In genomic region chr5:124742521-124742920, GRCh38 we compare ENCODE assay signal across 11 cellular contexts. TPM values are rescaled to one million over a fixed set of nuclear protein-coding genes. Genes with fewer than 3 reads are reported as not detected.
A peak's percentile ranks its signal among the peaks of the same experiment; 100 is the strongest.
DNase-seq lines count a peak whose midpoint lies in the region; ATAC-seq and TF ChIP-seq lines count a peak whose summit lies in the region.
"Had no signal": no experiment of that assay in that cellular context is flagged by ENCODE, and none has a peak within 500 bp of the region (broad histone marks: within the 10 kb centered on the region; RNA-seq: fewer than 3 reads in every experiment).

No MANE protein-coding gene starts in this region.

- WGBS in gastroesophageal sphincter (ENCODE audit: low coverage in 1 of 2), 2 donors, result 58 to 59% methylated on average over 4 of the region's 4 CpGs
- 33 to 71% methylated on average over 4 of the region's 4 CpGs for WGBS in sigmoid colon, 2 donors

- H3K27ac ChIP-seq in angular gyrus (ENCODE audit: low read depth, low read length), result peak overlapping the region; percentile 59
- H3K27ac ChIP-seq in gastroesophageal sphincter, result peak overlapping the region; percentile 67 to 92 (median 90)
- H3K27ac ChIP-seq in sigmoid colon, result peak overlapping the region; percentile 92 to 93 (median 93)

- no peak for TF ChIP-seq CTCF in gastroesophageal sphincter (IDR thresholded peaks at IDR 0.05)
- TF ChIP-seq CTCF in sigmoid colon (IDR thresholded peaks at IDR 0.05), result no peak

- peak overlapping the region; percentile 88 for H3K4me3 ChIP-seq in GM08714 (ENCODE audit: low read length)
- H3K4me3 ChIP-seq in gastroesophageal sphincter, result peak overlapping the region; percentile 63
- peak overlapping the region; percentile 64 to 70 (median 68) for H3K4me3 ChIP-seq in sigmoid colon

- intact Hi-C loops in sigmoid colon (cut with DNase I), result loop anchor here (5.0 to 10.0 kb wide), 6 partner anchors 45 to 1048 kb away; no protein-coding TSS in a partner anchor

- H3K9me3 ChIP-seq in gastroesophageal sphincter (no peaks in the 10 kb centered on the region), sigmoid colon (no peaks in the 10 kb centered on the region)

- DNase-seq in sigmoid colon (no peak), NCI-H526 (lab: John Stamatoyannopoulos, UW) (no peak)
- DNase-seq: activated CD8-positive, alpha-beta memory T cell treated with anti-CD3 and anti-CD28 coated beads, Interleukin-2, amount 50 U/mL, for 48 hours; CD8-positive, alpha-beta memory T cell; effector CD4-positive, alpha-beta T cell had no signal

- H3K36me3 ChIP-seq in gastroesophageal sphincter (no peaks in the 10 kb centered on the region), sigmoid colon (no peaks in the 10 kb centered on the region)

- ATAC-seq in gastroesophageal sphincter (no peak), GM21515 (IDR thresholded peaks at IDR 0.05; ENCODE audit: unreplicated experiment) (no peak), GM21360 (IDR thresholded peaks at IDR 0.05; ENCODE audit: unreplicated experiment) (no peak), GM19397 (IDR thresholded peaks at IDR 0.05; ENCODE audit: unreplicated experiment) (no peak)

- no peak for TF ChIP-seq POLR2A in gastroesophageal sphincter (IDR thresholded peaks at IDR 0.05)
- no peak for TF ChIP-seq POLR2A in sigmoid colon (IDR thresholded peaks at IDR 0.05)

- H3K4me1 ChIP-seq in gastroesophageal sphincter (peaks cover 0 to 56% (median 12%) of the 10 kb centered on the region in 3 donors), sigmoid colon (peaks cover 0 to 73% (median 54%) of the 10 kb centered on the region in 4 donors)

- TF ChIP-seq EP300 in gastroesophageal sphincter (IDR thresholded peaks at IDR 0.05), result no peak
- TF ChIP-seq EP300 in sigmoid colon (IDR thresholded peaks at IDR 0.05), result no peak

- H3K27me3 ChIP-seq in gastroesophageal sphincter (no peaks in the 10 kb centered on the region), sigmoid colon (no peaks in the 10 kb centered on the region)

RNA-seq across cellular contexts. Expression of gene ZNF608, which starts 3.9 kb away (rescaled TPM):
- total RNA-seq in gastroesophageal sphincter (10 to 100 TPM; 24.4 to 41.4 (median 36.1) TPM), sigmoid colon (10 to 100 TPM; 17.9 to 30.7 (median 24.0) TPM)
- 1 to 10 TPM; 5.1 to 9.4 (median 6.6) TPM for polyA plus RNA-seq in sigmoid colon
- total RNA-seq: CD8-positive, alpha-beta memory T cell had no signal
- polyA plus RNA-seq: CD8-positive, alpha-beta memory T cell had no signal
